In the genomic region with DNA sequence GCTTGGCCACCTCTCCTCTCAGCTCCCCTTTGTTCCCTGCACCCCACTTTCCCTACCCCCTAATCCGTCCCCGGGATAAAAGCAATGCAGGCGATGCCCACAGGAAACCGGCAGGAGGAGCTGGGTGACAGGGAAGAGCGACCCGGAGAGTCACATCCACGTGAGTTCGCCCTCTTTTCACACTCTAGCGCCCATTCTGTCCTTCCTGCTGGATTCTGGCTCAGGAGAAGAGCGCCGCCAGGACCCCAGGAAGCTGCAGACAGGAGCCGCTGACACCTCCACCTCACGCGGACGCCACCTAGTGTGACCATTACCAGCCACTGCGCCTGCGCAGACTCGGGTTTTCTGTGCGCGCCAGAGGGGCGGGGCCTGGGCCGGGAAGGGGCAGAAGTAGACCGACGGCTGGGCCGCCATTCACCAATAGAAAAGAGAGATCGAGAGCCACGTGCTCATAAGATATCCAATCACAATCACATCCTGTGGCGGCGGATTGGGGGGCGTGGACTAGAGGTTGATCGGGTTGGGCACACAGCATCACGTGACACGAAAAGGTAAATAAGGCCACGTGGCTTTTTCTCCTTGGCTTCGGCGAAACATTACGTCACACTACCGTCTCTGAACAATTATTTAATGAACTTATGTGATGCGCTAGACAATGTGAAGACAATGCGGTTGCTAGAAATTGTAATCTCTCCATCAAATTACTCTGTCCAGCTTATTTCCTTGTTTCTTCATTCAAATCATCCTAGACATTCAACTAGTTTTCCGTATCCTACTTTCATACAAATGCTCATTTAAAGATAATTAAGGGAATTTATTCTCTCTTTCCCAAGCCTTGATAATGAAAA, we compare ENCODE assay signal across 8 cellular contexts.
DNase-seq lines count a peak whose midpoint lies in the region; ATAC-seq, FAIRE-seq and TF ChIP-seq lines count a peak whose summit lies in the region.

No MANE protein-coding gene starts in this region.

- DNase-seq in AG09319 (ENCODE audit: extremely low read depth, low read depth) (peak; percentile 96), NCI-H226 (peak; percentile 97), cerebellar cortex (ENCODE audit: low spot score) (peak; percentile 100)
- DNase-seq in activated CD4-positive, CD25-positive, alpha-beta regulatory T cell (lab: John Stamatoyannopoulos, UW) = peak; percentile 98 to 100 (median 98)
- peak; percentile 100 for DNase-seq in stimulated activated CD4-positive, alpha-beta T cell treated with anti-CD3 and anti-CD28 coated beads, Interleukin-12 subunit alpha, Interleukin-12 subunit beta, amount 100 ng/mL, for 4 hours

- in situ Hi-C loops in GM18951 (cut with MboI; ENCODE audit: low sequenced_read_pairs, unreplicated experiment) = no loop called here

- TF ChIP-seq CTCF in AG09319 (IDR thresholded peaks at IDR 0.05; ENCODE audit: low read depth, low read length) = peak; percentile 69

- peak; percentile 100 for FAIRE-seq in islet of Langerhans (lab: Jason Lieb, UNC)

- peak; percentile 97 for ATAC-seq in HG03196 (IDR thresholded peaks at IDR 0.05; ENCODE audit: unreplicated experiment)

- TF ChIP-seq POLR2A in GM18951 (IDR thresholded peaks at IDR 0.05; ENCODE audit: extremely low read depth, insufficient read depth, insufficient read length) = peak; percentile 79

Comparison
In these comparisons a context has a peak if more than half of its experiments do, and no peak if none do; other contexts are left out.
1. Peak in every context shown above with its lines: DNase-seq and ATAC-seq.